17 cellular contexts compared by ENCODE assay signal in the genomic region with DNA sequence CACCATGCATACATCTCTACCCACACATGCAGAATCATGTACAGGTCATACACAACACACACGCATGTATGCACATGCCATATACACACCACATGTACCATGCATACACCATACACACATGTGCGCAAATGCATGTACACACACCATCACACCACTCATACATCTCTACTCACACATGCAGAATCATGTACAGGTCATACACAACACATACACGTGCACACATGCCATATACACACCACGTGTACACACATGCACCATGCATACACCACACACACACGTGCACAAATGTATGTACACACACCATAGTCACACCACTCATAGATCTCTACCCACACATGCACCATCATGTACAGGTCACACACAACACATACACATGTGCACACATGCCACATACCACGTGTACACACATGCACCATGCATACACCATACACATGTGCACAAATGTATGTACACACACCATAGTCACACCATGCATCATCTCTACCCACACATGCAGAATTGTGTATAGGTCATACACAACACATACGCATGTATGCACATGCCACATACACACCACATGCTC. TPM values are rescaled to one million over a fixed set of nuclear protein-coding genes. Genes with fewer than 3 reads are reported as not detected.
DNase-seq lines count a peak whose midpoint lies in the region; ATAC-seq, FAIRE-seq and TF ChIP-seq lines count a peak whose summit lies in the region.
"Had no signal": no experiment of that assay in that cellular context is flagged by ENCODE, and none has a peak within 500 bp of the region (broad histone marks: within the 10 kb centered on the region; RNA-seq: fewer than 3 reads in every experiment).

No MANE protein-coding gene starts in this region.

- H3K4me3 ChIP-seq in GM12878 (no peak overlapping the region), neuronal stem cell (ENCODE audit: low read length in 2 of 2) (peak overlapping the region in 1 of 2 donors; percentile 54)
- H3K4me3 ChIP-seq: BLaER1 treated with 17β-estradiol and CSF1 and Interleukin-3, amounts not matched to agents 10 nM and 100 nM; GM23248 had no signal

- no peak for TF ChIP-seq POLR2A in GM12878 (IDR thresholded peaks at IDR 0.05; ENCODE audit: low read depth, low read length)

- DNase-seq in D721Med (ENCODE audit: insufficient read length, low spot score) (no peak), HEK293T (ENCODE audit: extremely low spot score) (no peak), GM12878 (ENCODE audit: low read depth, low spot score) (no peak), neuronal stem cell (ENCODE audit: low spot score) (no peak)
- no peak for DNase-seq in stimulated activated CD4-positive, alpha-beta T cell treated with anti-CD3 and anti-CD28 coated beads, Interleukin-2, amount 100 ng/mL, for 48 hours
- DNase-seq: 8988T; AML-193; CD4-positive, CD25-positive, alpha-beta regulatory T cell; DMS 273 treated with DMSO at 0.1 percent for 48 hours; GM23248; H7 had no signal

- no peak overlapping the region for H3K18ac ChIP-seq in neuronal stem cell (ENCODE audit: low read length)

- peak overlapping the region; percentile 73 for H4K8ac ChIP-seq in neuronal stem cell (ENCODE audit: low read depth, low read length)

- H3K4me2 ChIP-seq in GM12878 (ENCODE audit: control insufficient read depth, insufficient read depth) (no peak overlapping the region), neuronal stem cell (ENCODE audit: insufficient read depth, low read length, poor library complexity, severe bottlenecking) (no peak overlapping the region)
- H3K4me2 ChIP-seq: BLaER1 treated with 17β-estradiol and CSF1 and Interleukin-3, amounts not matched to agents 10 nM and 100 nM; KMS-11 had no signal

- intact Hi-C loops in GM12878 (cut with micrococcal nuclease; ENCODE audit: unreplicated experiment), result loop anchor here (5.0 kb wide), 1 partner anchor 36 kb away; no protein-coding TSS in a partner anchor

- H3K79me1 ChIP-seq in neuronal stem cell (ENCODE audit: low read depth, low read length), result peaks cover 3% of the 10 kb centered on the region

- no peak overlapping the region for H2BK12ac ChIP-seq in neuronal stem cell (ENCODE audit: low read length)

- no peak overlapping the region for H4K91ac ChIP-seq in neuronal stem cell (ENCODE audit: low read depth, low read length, poor library complexity)

- no peak for TF ChIP-seq RAD21 in GM12878 (IDR thresholded peaks at IDR 0.05; ENCODE audit: insufficient read depth, low read depth, low read length)

- H3K23ac ChIP-seq in neuronal stem cell (ENCODE audit: low read depth, low read length, poor library complexity), result peak overlapping the region; percentile 5

- no peak overlapping the region for H3K14ac ChIP-seq in neuronal stem cell (ENCODE audit: low read length)

- no peak overlapping the region for H3K27ac ChIP-seq in GM12878 (ENCODE audit: control insufficient read depth, insufficient read depth)
- H3K27ac ChIP-seq in neuronal stem cell (replicated peaks; ENCODE audit: low read length), result no peak overlapping the region
- H3K27ac ChIP-seq: BLaER1 treated with 17β-estradiol and CSF1 and Interleukin-3, amounts not matched to agents 10 nM and 100 nM; GM23248; KMS-11 had no signal

- TF ChIP-seq CTCF in D721Med (IDR thresholded peaks at IDR 0.05; ENCODE audit: insufficient read depth, missing control alignments), result no peak
- no peak for TF ChIP-seq CTCF in GM12878 (IDR thresholded peaks at IDR 0.05 in 2 of 3, conservative IDR thresholded peaks at IDR 0.05 in 1 of 3; ENCODE audit: control insufficient read depth in 2 of 3, extremely low read depth in 1 of 3, insufficient read depth in 1 of 3, low read depth in 3 of 3, low read length in 3 of 3)

- FAIRE-seq in D721Med (lab: Jason Lieb, UNC), result peak; percentile 53
- FAIRE-seq in GM12878 (lab: Jason Lieb, UNC), result no peak

- H2AK5ac ChIP-seq in neuronal stem cell (ENCODE audit: low read depth, low read length), result no peak overlapping the region

- no TSS peak for BruUV-seq in GM12878 (replicated peaks; lab: Mats Ljungman, UMichigan)

- in situ Hi-C loops in GM12878 (cut with MboI), result no loop called here

- no peaks in the 10 kb centered on the region for H3K79me2 ChIP-seq in GM12878 (ENCODE audit: control insufficient read depth, insufficient read depth, low read length)

- H3K9ac ChIP-seq in GM12878 (ENCODE audit: control insufficient read depth, insufficient read depth, low read length) (no peak overlapping the region), neuronal stem cell (ENCODE audit: low read depth, low read length, poor library complexity) (peak overlapping the region; percentile 14)
- H3K9ac ChIP-seq: BLaER1 treated with 17β-estradiol and CSF1 and Interleukin-3, amounts not matched to agents 10 nM and 100 nM; GM23248; KMS-11 had no signal

- no peak overlapping the region for H2AFZ ChIP-seq in GM12878 (ENCODE audit: control insufficient read depth, low read depth, low read length)
- H2AFZ ChIP-seq in neuronal stem cell (ENCODE audit: low read length), result no peak overlapping the region
- H2AFZ ChIP-seq: GM23248 had no signal

- SMC1A ChIA-PET in GM12878 (lab: Charles Lee; ENCODE audit: uncharacterized antibody, unreplicated experiment), result interaction anchor here (3.3 to 4.7 kb wide), 2 partner anchors 23 to 30 kb away, joined by 14 to 28 read pairs; no protein-coding TSS in a partner anchor

- CTCF ChIA-PET in HEK293T (lab: Yijun Ruan, JAX), result no interaction called here
- CTCF ChIA-PET in GM12878 (lab: Yijun Ruan, JAX), result no interaction called here

- H3K36me3 ChIP-seq in GM12878 (ENCODE audit: control insufficient read depth in 2 of 2, insufficient read depth in 2 of 2, low read length in 1 of 2) (no peaks in the 10 kb centered on the region), neuronal stem cell (replicated peaks in 1 of 2; ENCODE audit: control insufficient read depth in 2 of 2, insufficient read depth in 2 of 2, low read length in 2 of 2) (peaks cover 0 to 2% of the 10 kb centered on the region in 2 donors)
- H3K36me3 ChIP-seq: BLaER1 treated with 17β-estradiol and CSF1 and Interleukin-3, amounts not matched to agents 10 nM and 100 nM had no signal

- WGBS in GM12878 (ENCODE audit: insufficient coverage, insufficient replicate concordance, low lambda C conversion rate, missing lambda C conversion rate), result 96% methylated on average over 7 of the region's 7 CpGs
- WGBS in neuronal stem cell (ENCODE audit: extremely low coverage in 2 of 2, insufficient read length in 2 of 2, insufficient replicate concordance in 1 of 2), 2 donors, result no CpG with 5 or more reads among the region's 7 CpGs

- RAD21 ChIA-PET in GM12878 (lab: Charles Lee; ENCODE audit: unreplicated experiment), result interaction anchor here (3.9 kb wide), 1 partner anchor 23 kb away, joined by 54 read pairs; no protein-coding TSS in a partner anchor

- no peak for TF ChIP-seq EP300 in GM12878 (IDR thresholded peaks at IDR 0.05; ENCODE audit: borderline replicate concordance in 1 of 2, control insufficient read depth in 1 of 2, low read depth in 2 of 2, low read length in 2 of 2)

- ATAC-seq in GM12878 (no peak), HG02623 (IDR thresholded peaks at IDR 0.05; ENCODE audit: unreplicated experiment) (no peak), GM19395 (IDR thresholded peaks at IDR 0.05; ENCODE audit: unreplicated experiment) (no peak)

- no peak overlapping the region for H3K4ac ChIP-seq in neuronal stem cell (ENCODE audit: low read length)

- H2BK15ac ChIP-seq in neuronal stem cell (ENCODE audit: low read length), result no peak overlapping the region

- H3K9me3 ChIP-seq in GM12878 (replicated peaks; ENCODE audit: control insufficient read depth, insufficient read depth, low read length) (no peaks in the 10 kb centered on the region; the same call in 2 of the 3 replicates), neuronal stem cell (replicated peaks in 1 of 2; ENCODE audit: control insufficient read depth in 2 of 2, insufficient read depth in 1 of 2, low read depth in 1 of 2, low read length in 2 of 2) (peaks cover 0 to 18% of the 10 kb centered on the region in 2 donors)
- H3K9me3 ChIP-seq: BLaER1 treated with 17β-estradiol and CSF1 and Interleukin-3, amounts not matched to agents 10 nM and 100 nM had no signal

- peaks cover 15% of the 10 kb centered on the region for H3K4me1 ChIP-seq in GM12878 (ENCODE audit: control insufficient read depth, insufficient read depth, low read length)
- H3K4me1 ChIP-seq in neuronal stem cell (ENCODE audit: control insufficient read depth in 2 of 2, insufficient read depth in 1 of 2, low read depth in 1 of 2, low read length in 2 of 2), result peaks cover 0 to 6% of the 10 kb centered on the region in 2 donors

- POLR2A ChIA-PET in HEK293T (lab: Yijun Ruan, JAX) (no interaction called here), GM12878 (lab: Charles Lee) (interaction anchor here (1.1 to 4.3 kb wide), 4 partner anchors 14 to 399 kb away, joined by 4 to 166 read pairs (median 21); a partner anchor contains a TSS)

- H2BK120ac ChIP-seq in neuronal stem cell (ENCODE audit: low read depth, low read length), result no peak overlapping the region

- H3K27me3 ChIP-seq in GM12878 (replicated peaks in 1 of 2; ENCODE audit: control insufficient read depth in 2 of 2, insufficient read depth in 2 of 2, low read length in 1 of 2) (no peaks in the 10 kb centered on the region), neuronal stem cell (ENCODE audit: control insufficient read depth in 3 of 3, insufficient read depth in 3 of 3, low read depth in 1 of 3, low read length in 3 of 3) (peaks cover 13 to 53% (median 31%) of the 10 kb centered on the region in 3 experiments)
- H3K27me3 ChIP-seq: BLaER1 treated with 17β-estradiol and CSF1 and Interleukin-3, amounts not matched to agents 10 nM and 100 nM had no signal

- no peaks in the 10 kb centered on the region for H4K20me1 ChIP-seq in GM12878 (ENCODE audit: control insufficient read depth, insufficient read depth)

- no peak overlapping the region for H2BK5ac ChIP-seq in neuronal stem cell (ENCODE audit: low read length)

RNA-seq across cellular contexts. Expression of a gene that starts 14.0 kb away (rescaled TPM):
- total RNA-seq in GM12878 (2013; cell fraction: nucleolus; rRNA removed), result 0.71 and 1.3 TPM in 2 replicates
- total RNA-seq in GM12878 (2014; rRNA removed), result not detected in 2 replicates
- not detected in 2 replicates for total RNA-seq in GM12878 (2014; rRNA removed; fragmentation: Illumina TruSeq; extraction: Trizol)
- total RNA-seq in GM12878 (2021), result 0.10 and 0.35 TPM in 2 replicates
- polyA plus RNA-seq in GM12878 (2011; ENCODE audit: low read depth), result not detected
- polyA plus RNA-seq in GM12878 (2011; rRNA removed), result 0.05 TPM in 1 of 2 replicates, not detected in the other
- 0.01 and 0.02 TPM in 2 replicates for polyA plus RNA-seq in GM12878 (2011; cell fraction: cytosol; rRNA removed)
- polyA plus RNA-seq in GM12878 (2011; cell fraction: nucleus; rRNA removed), result 0.32 and 0.75 TPM in 2 replicates
- polyA plus RNA-seq in GM12878 (2012), result 0.16 and 0.27 TPM in 2 replicates
- 0.06 TPM in 1 of 2 replicates, not detected in the other for polyA plus RNA-seq in GM12878 (2014; fragmentation: Illumina TruSeq; extraction: Trizol)
- polyA plus RNA-seq in GM12878 (2014; fragmentation: Nextera tagmentation; extraction: Ambion mirVana), result not detected
- polyA plus RNA-seq in GM12878 (2014; rRNA removed), result 0.01 and 0.05 TPM in 2 replicates
- not detected for polyA plus RNA-seq in GM12878 (2016; fragmentation: Nextera tagmentation; extraction: Ambion mirVana)
- not detected in 2 replicates for polyA minus RNA-seq in GM12878 (2011; rRNA and poly(A)+ RNA removed)
- not detected in 2 replicates for polyA minus RNA-seq in GM12878 (2011; cell fraction: cytosol; rRNA and poly(A)+ RNA removed)
- 0.10 TPM in 1 of 2 replicates, not detected in the other for polyA minus RNA-seq in GM12878 (2011; cell fraction: nucleus; rRNA and poly(A)+ RNA removed)
- polyA plus RNA-seq in neuronal stem cell (2013, experiment 1 of 2), result 0.20 TPM
- polyA plus RNA-seq in neuronal stem cell (2013, experiment 2 of 2), result 0.07 TPM
- total RNA-seq: CD4-positive, CD25-positive, alpha-beta regulatory T cell had no signal
- polyA plus RNA-seq: CD4-positive, CD25-positive, alpha-beta regulatory T cell; GM23248; IgD-negative memory B cell had no signal

RNA-seq across cellular contexts. Expression of a gene that starts 16.9 kb away (rescaled TPM):
- 3.5 and 5.3 TPM in 2 replicates for total RNA-seq in GM12878 (2013; cell fraction: nucleolus; rRNA removed)
- total RNA-seq in GM12878 (2014; rRNA removed) (0.11 TPM in 1 of 2 replicates, not detected in the other), GM12878 (2014; rRNA removed; fragmentation: Illumina TruSeq; extraction: Trizol) (not detected in 2 replicates), GM12878 (2021) (0.58 and 0.64 TPM in 2 replicates)
- not detected for polyA plus RNA-seq in GM12878 (2011; ENCODE audit: low read depth)
- polyA plus RNA-seq in GM12878 (2011; rRNA removed) (0.29 TPM in 1 of 2 replicates, not detected in the other), GM12878 (2014; fragmentation: Illumina TruSeq; extraction: Trizol) (not detected in 2 replicates), GM12878 (2014; fragmentation: Nextera tagmentation; extraction: Ambion mirVana) (not detected), GM12878 (2014; rRNA removed) (0.69 and 0.82 TPM in 2 replicates), GM12878 (2016; fragmentation: Nextera tagmentation; extraction: Ambion mirVana) (under 1 TPM; 0.33 to 0.91 TPM)
- 0.52 and 1.2 TPM in 2 replicates for polyA plus RNA-seq in GM12878 (2011; cell fraction: cytosol; rRNA removed)
- polyA plus RNA-seq in GM12878 (2011; cell fraction: nucleus; rRNA removed), result 3.7 and 4.4 TPM in 2 replicates
- 0.30 and 0.88 TPM in 2 replicates for polyA plus RNA-seq in GM12878 (2012)
- polyA minus RNA-seq in GM12878 (2011; rRNA and poly(A)+ RNA removed), result not detected in 2 replicates
- polyA minus RNA-seq in GM12878 (2011; cell fraction: cytosol; rRNA and poly(A)+ RNA removed), result 1.2 TPM in 1 of 2 replicates, not detected in the other
- 2.1 and 3.7 TPM in 2 replicates for polyA minus RNA-seq in GM12878 (2011; cell fraction: nucleus; rRNA and poly(A)+ RNA removed)
- 1.2 TPM for polyA plus RNA-seq in neuronal stem cell (2013, experiment 1 of 2)
- polyA plus RNA-seq in neuronal stem cell (2013, experiment 2 of 2), result 1.3 TPM
- total RNA-seq: CD4-positive, CD25-positive, alpha-beta regulatory T cell; Daoy; GM23248 had no signal
- polyA plus RNA-seq: CD4-positive, CD25-positive, alpha-beta regulatory T cell; GM23248; IgD-negative memory B cell had no signal

RNA-seq across cellular contexts. Expression of a gene that starts 18.9 kb away (rescaled TPM):
- total RNA-seq in GM12878 (2013; cell fraction: nucleolus; rRNA removed), result not detected in 2 replicates
- not detected in 2 replicates for total RNA-seq in GM12878 (2014; rRNA removed)
- not detected in 2 replicates for total RNA-seq in GM12878 (2014; rRNA removed; fragmentation: Illumina TruSeq; extraction: Trizol)
- total RNA-seq in GM12878 (2021), result not detected in 2 replicates
- polyA plus RNA-seq in GM12878 (2011; ENCODE audit: low read depth), result not detected
- polyA plus RNA-seq in GM12878 (2011; rRNA removed), result not detected in 2 replicates
- not detected in 2 replicates for polyA plus RNA-seq in GM12878 (2011; cell fraction: cytosol; rRNA removed)
- not detected in 2 replicates for polyA plus RNA-seq in GM12878 (2011; cell fraction: nucleus; rRNA removed)
- not detected in 2 replicates for polyA plus RNA-seq in GM12878 (2012)
- polyA plus RNA-seq in GM12878 (2014; fragmentation: Illumina TruSeq; extraction: Trizol), result not detected in 2 replicates
- not detected for polyA plus RNA-seq in GM12878 (2014; fragmentation: Nextera tagmentation; extraction: Ambion mirVana)
- not detected in 2 replicates for polyA plus RNA-seq in GM12878 (2014; rRNA removed)
- polyA plus RNA-seq in GM12878 (2016; fragmentation: Nextera tagmentation; extraction: Ambion mirVana), result not detected
- polyA minus RNA-seq in GM12878 (2011; rRNA and poly(A)+ RNA removed), result not detected in 2 replicates
- not detected in 2 replicates for polyA minus RNA-seq in GM12878 (2011; cell fraction: cytosol; rRNA and poly(A)+ RNA removed)
- not detected in 2 replicates for polyA minus RNA-seq in GM12878 (2011; cell fraction: nucleus; rRNA and poly(A)+ RNA removed)
- polyA plus RNA-seq in neuronal stem cell (2013, experiment 1 of 2), result not detected
- polyA plus RNA-seq in neuronal stem cell (2013, experiment 2 of 2), result not detected
- total RNA-seq: CD4-positive, CD25-positive, alpha-beta regulatory T cell; Daoy; GM23248; H7 had no signal
- polyA plus RNA-seq: CD4-positive, CD25-positive, alpha-beta regulatory T cell; GM23248; IgD-negative memory B cell had no signal

RNA-seq across cellular contexts. Expression of a gene that starts 35.4 kb away (rescaled TPM):
- total RNA-seq in GM12878 (2013; cell fraction: nucleolus; rRNA removed), result 86.4 and 102 TPM in 2 replicates
- total RNA-seq in GM12878 (2014; rRNA removed) (18.1 and 26.1 TPM in 2 replicates), GM12878 (2014; rRNA removed; fragmentation: Illumina TruSeq; extraction: Trizol) (12.5 and 14.2 TPM in 2 replicates), GM12878 (2021) (62.2 and 65.2 TPM in 2 replicates)
- polyA plus RNA-seq in GM12878 (2011; ENCODE audit: low read depth), result 24.1 TPM
- polyA plus RNA-seq in GM12878 (2011; rRNA removed) (9.0 and 20.7 TPM in 2 replicates), GM12878 (2014; fragmentation: Illumina TruSeq; extraction: Trizol) (6.0 and 12.0 TPM in 2 replicates), GM12878 (2014; fragmentation: Nextera tagmentation; extraction: Ambion mirVana) (under 1 TPM; 0.03 to 0.04 TPM), GM12878 (2014; rRNA removed) (53.1 and 60.9 TPM in 2 replicates), GM12878 (2016; fragmentation: Nextera tagmentation; extraction: Ambion mirVana) (10 to 100 TPM; 20.2 to 21.0 TPM)
- polyA plus RNA-seq in GM12878 (2011; cell fraction: cytosol; rRNA removed), result 18.5 and 30.0 TPM in 2 replicates
- 248 and 250 TPM in 2 replicates for polyA plus RNA-seq in GM12878 (2011; cell fraction: nucleus; rRNA removed)
- 39.4 and 42.5 TPM in 2 replicates for polyA plus RNA-seq in GM12878 (2012)
- polyA minus RNA-seq in GM12878 (2011; rRNA and poly(A)+ RNA removed), result 14.8 and 26.2 TPM in 2 replicates
- 26.0 and 30.9 TPM in 2 replicates for polyA minus RNA-seq in GM12878 (2011; cell fraction: cytosol; rRNA and poly(A)+ RNA removed)
- polyA minus RNA-seq in GM12878 (2011; cell fraction: nucleus; rRNA and poly(A)+ RNA removed), result 61.2 and 71.8 TPM in 2 replicates
- polyA plus RNA-seq in neuronal stem cell (2013, experiment 1 of 2), result 16.9 TPM
- 16.3 TPM for polyA plus RNA-seq in neuronal stem cell (2013, experiment 2 of 2)

RNA-seq across cellular contexts. Expression of a gene that starts 35.6 kb away (rescaled TPM):
- total RNA-seq in GM12878 (2013; cell fraction: nucleolus; rRNA removed), result 12.8 and 16.8 TPM in 2 replicates
- total RNA-seq in GM12878 (2014; rRNA removed), result 72.6 and 96.6 TPM in 2 replicates
- total RNA-seq in GM12878 (2014; rRNA removed; fragmentation: Illumina TruSeq; extraction: Trizol), result 48.5 and 54.2 TPM in 2 replicates
- total RNA-seq in GM12878 (2021), result 84.8 and 88.3 TPM in 2 replicates
- polyA plus RNA-seq in GM12878 (2011; ENCODE audit: low read depth), result 27.0 TPM
- polyA plus RNA-seq in GM12878 (2011; rRNA removed), result 33.4 and 67.6 TPM in 2 replicates
- polyA plus RNA-seq in GM12878 (2011; cell fraction: cytosol; rRNA removed), result 132 and 179 TPM in 2 replicates
- polyA plus RNA-seq in GM12878 (2011; cell fraction: nucleus; rRNA removed), result 78.8 and 83.0 TPM in 2 replicates
- 50.7 and 62.2 TPM in 2 replicates for polyA plus RNA-seq in GM12878 (2012)
- 4.1 and 40.5 TPM in 2 replicates for polyA plus RNA-seq in GM12878 (2014; fragmentation: Illumina TruSeq; extraction: Trizol)
- 10 to 100 TPM in 1 of 2 experiments, under 1 TPM in 1; 0.63 to 13.4 TPM for polyA plus RNA-seq in GM12878 (2014; fragmentation: Nextera tagmentation; extraction: Ambion mirVana)
- polyA plus RNA-seq in GM12878 (2014; rRNA removed), result 122 and 138 TPM in 2 replicates
- polyA plus RNA-seq in GM12878 (2016; fragmentation: Nextera tagmentation; extraction: Ambion mirVana), result 100 to 1,000 TPM; 122 to 139 TPM
- polyA minus RNA-seq in GM12878 (2011; rRNA and poly(A)+ RNA removed), result 11.6 and 31.9 TPM in 2 replicates
- polyA minus RNA-seq in GM12878 (2011; cell fraction: cytosol; rRNA and poly(A)+ RNA removed), result 19.2 and 20.3 TPM in 2 replicates
- 10.0 and 12.9 TPM in 2 replicates for polyA minus RNA-seq in GM12878 (2011; cell fraction: nucleus; rRNA and poly(A)+ RNA removed)
- polyA plus RNA-seq in neuronal stem cell (2013, experiment 1 of 2), result 55.4 TPM
- 54.1 TPM for polyA plus RNA-seq in neuronal stem cell (2013, experiment 2 of 2)
